Comparison of ENCODE assay signal across 8 cellular contexts in genomic region chr12:114668151-114668891, GRCh38. TPM values are rescaled to one million over a fixed set of nuclear protein-coding genes. Genes with fewer than 3 reads are reported as not detected.
DNase-seq lines count a peak whose midpoint lies in the region; ATAC-seq and TF ChIP-seq lines count a peak whose summit lies in the region.

No MANE protein-coding gene starts in this region.

- peak; percentile 78 for DNase-seq in A172 (ENCODE audit: low spot score)
- DNase-seq in GM12865 (ENCODE audit: low read depth): peak; percentile 48
- DNase-seq in NCI-H226: peak; percentile 70
- peak; percentile 92 for DNase-seq in MCF 10A (ENCODE audit: unreplicated experiment)
- DNase-seq in iris pigment epithelial cell (ENCODE audit: low read depth): peak; percentile 82
- peak; percentile 40 for DNase-seq in smooth muscle cell (lab: John Stamatoyannopoulos, UW; ENCODE audit: unreplicated experiment)

- H3K4me2 ChIP-seq in smooth muscle cell: peak overlapping the region; percentile 89

- TF ChIP-seq CTCF in GM12865 (IDR thresholded peaks at IDR 0.05; ENCODE audit: insufficient read depth, low read depth, low read length, missing control alignments): peak; percentile 28
- peak; percentile 64 for TF ChIP-seq CTCF in MCF 10A (IDR thresholded peaks at IDR 0.05; ENCODE audit: unreplicated experiment)
- peak; percentile 60 for TF ChIP-seq CTCF in smooth muscle cell (IDR thresholded peaks at IDR 0.05; ENCODE audit: borderline replicate concordance, insufficient read depth, poor library complexity, severe bottlenecking)

- no peak for ATAC-seq in HG02840 (IDR thresholded peaks at IDR 0.05; ENCODE audit: low FRiP score, unreplicated experiment)
- ATAC-seq in GM18520 (IDR thresholded peaks at IDR 0.05; ENCODE audit: unreplicated experiment): no peak

- H2AFZ ChIP-seq in smooth muscle cell (ENCODE audit: low read depth): peak overlapping the region; percentile 49

- 2% methylated on average over 37 of the region's 46 CpGs for WGBS in smooth muscle cell (ENCODE audit: low lambda C conversion rate)

- peaks cover 8% of the 10 kb centered on the region for H3K36me3 Mint-ChIP-seq in MCF 10A (ENCODE audit: insufficient read depth, unreplicated experiment)

- no peaks in the 10 kb centered on the region for H3K36me3 ChIP-seq in smooth muscle cell (ENCODE audit: low read depth)

- H3K4me1 Mint-ChIP-seq in MCF 10A (ENCODE audit: insufficient read depth, unreplicated experiment): peaks cover 7% of the 10 kb centered on the region

- H3K27me3 Mint-ChIP-seq in MCF 10A (ENCODE audit: insufficient read depth, unreplicated experiment): no peaks in the 10 kb centered on the region

- H3K27me3 ChIP-seq in smooth muscle cell (ENCODE audit: low read depth): no peaks in the 10 kb centered on the region

- no peaks in the 10 kb centered on the region for H3K9me3 Mint-ChIP-seq in MCF 10A (ENCODE audit: unreplicated experiment)

- H4K20me1 ChIP-seq in smooth muscle cell (ENCODE audit: low read depth): peaks cover 19% of the 10 kb centered on the region

- H3K4me3 ChIP-seq in GM12865 (ENCODE audit: low read depth, low read length): no peak overlapping the region
- peak overlapping the region; percentile 62 for H3K4me3 ChIP-seq in smooth muscle cell

- BruUV-seq in MCF 10A (replicated peaks; lab: Mats Ljungman, UMichigan): no TSS peak

- peaks cover 70% of the 10 kb centered on the region for H3K79me2 ChIP-seq in smooth muscle cell (ENCODE audit: low read depth)

- H3K27ac Mint-ChIP-seq in MCF 10A (ENCODE audit: low read depth, unreplicated experiment): no peak overlapping the region

- CTCF ChIA-PET in MCF 10A (lab: Yijun Ruan, JAX): interaction anchor here (0.6 to 3.5 kb wide), 15 partner anchors 8 to 1249 kb away, joined by 3 to 16 read pairs (median 4); partner anchors contain the start of gene TBX3

- peaks cover 67% of the 10 kb centered on the region for H3K4me1 ChIP-seq in smooth muscle cell (ENCODE audit: low read depth)

- H3K9ac ChIP-seq in smooth muscle cell (ENCODE audit: low read depth): peak overlapping the region; percentile 94

- peak overlapping the region; percentile 72 for H3K4me3 Mint-ChIP-seq in MCF 10A (ENCODE audit: unreplicated experiment)

- H3F3A ChIP-seq in smooth muscle cell (ENCODE audit: low read depth): peaks cover 40% of the 10 kb centered on the region

- H3K27ac ChIP-seq in smooth muscle cell (ENCODE audit: low read depth): peak overlapping the region; percentile 99

- POLR2A ChIA-PET in MCF 10A (lab: Yijun Ruan, JAX): interaction anchor here (0.7 to 1.0 kb wide), 2 partner anchors 464 to 1087 kb away, joined by 3 read pairs; no protein-coding TSS in a partner anchor

- H3K9me3 ChIP-seq in smooth muscle cell (replicated peaks; ENCODE audit: low read depth): no peaks in the 10 kb centered on the region

- intact Hi-C loops in MCF 10A (cut with micrococcal nuclease): loop anchor here (1.0 kb wide), 5 partner anchors 730 to 1249 kb away; no protein-coding TSS in a partner anchor

RNA-seq across cellular contexts. Expression of gene TBX3, which starts 15.7 kb away (rescaled TPM):
- 3.3 TPM in 2 replicates for total RNA-seq in A172 (2014; rRNA removed; shearing (Covaris generic))
- 6.6 and 8.0 TPM in 2 replicates for total RNA-seq in MCF 10A (2022)
- total RNA-seq in smooth muscle cell: 100 and 104 TPM in 2 replicates
- polyA plus RNA-seq in smooth muscle cell: 100 and 110 TPM in 2 replicates

Comparison
In these comparisons a context has a peak if more than half of its experiments do, and no peak if none do; other contexts are left out.
1. DNase-seq: peak in every context shown above with its lines; median percentile 92 in MCF 10A; 82 in iris pigment epithelial cell; 78 in A172; 70 in NCI-H226; 48 in GM12865; 40 in smooth muscle cell.
2. RNA of gene TBX3, which starts 15.7 kb away (total RNA-seq): 100 to 104 TPM in smooth muscle cell; 6.6 to 8.0 TPM in MCF 10A and 3.3 TPM in A172; every median in the first group is over 10 times any median in the second.
3. Peak in every context shown above with its lines, with median percentiles within 50 percentile points of each other: CTCF ChIP-seq.